In genomic region chr15:92288755-92289154, GRCh38 we compare ENCODE assay signal across 13 cellular contexts.
A peak's percentile ranks its signal among the peaks of the same experiment; 100 is the strongest.
DNase-seq lines count a peak whose midpoint lies in the region; ATAC-seq and TF ChIP-seq lines count a peak whose summit lies in the region.
"Had no signal": no experiment of that assay in that cellular context is flagged by ENCODE, and none has a peak within 500 bp of the region (broad histone marks: within the 10 kb centered on the region; RNA-seq: fewer than 3 reads in every experiment).

No MANE protein-coding gene starts in this region.

- H3K4me3 ChIP-seq in GM12864 (ENCODE audit: low read depth, low read length), result no peak overlapping the region
- H3K4me3 ChIP-seq: SK-N-MC had no signal

- in situ Hi-C loops in KBM-7 (cut with MboI; ENCODE audit: low pct_unique_long_range_greater_than_20kb, low sequenced_read_pairs), result no loop called here

- DNase-seq in GM12864 (ENCODE audit: low read depth), result peak; percentile 8
- DNase-seq in Ammon's horn (ENCODE audit: low spot score), result no peak
- no peak for DNase-seq in KBM-7
- no peak for DNase-seq in stimulated activated naive CD4-positive, alpha-beta T cell (lab: John Stamatoyannopoulos, UW)
- DNase-seq in MV-4-11 (lab: John Stamatoyannopoulos, UW), result no peak
- DNase-seq: activated CD4-positive, alpha-beta T cell treated with anti-CD3 and anti-CD28 coated beads for 48 hours; activated naive CD4-positive, alpha-beta T cell; central memory CD4-positive, alpha-beta T cell; NCI-H526 treated with DMSO at 0.1 percent for 48 hours had no signal

- peak; percentile 83 for ATAC-seq in GM19043 (IDR thresholded peaks at IDR 0.05; ENCODE audit: low read depth, unreplicated experiment)
- ATAC-seq in GM21737 (IDR thresholded peaks at IDR 0.05; ENCODE audit: unreplicated experiment), result peak; percentile 89
- ATAC-seq in HG03342 (IDR thresholded peaks at IDR 0.05; ENCODE audit: unreplicated experiment), result peak; percentile 91

- no peak for TF ChIP-seq CTCF in GM12864 (IDR thresholded peaks at IDR 0.05; ENCODE audit: low read depth, low read length, missing control alignments)
